In the genomic region with DNA sequence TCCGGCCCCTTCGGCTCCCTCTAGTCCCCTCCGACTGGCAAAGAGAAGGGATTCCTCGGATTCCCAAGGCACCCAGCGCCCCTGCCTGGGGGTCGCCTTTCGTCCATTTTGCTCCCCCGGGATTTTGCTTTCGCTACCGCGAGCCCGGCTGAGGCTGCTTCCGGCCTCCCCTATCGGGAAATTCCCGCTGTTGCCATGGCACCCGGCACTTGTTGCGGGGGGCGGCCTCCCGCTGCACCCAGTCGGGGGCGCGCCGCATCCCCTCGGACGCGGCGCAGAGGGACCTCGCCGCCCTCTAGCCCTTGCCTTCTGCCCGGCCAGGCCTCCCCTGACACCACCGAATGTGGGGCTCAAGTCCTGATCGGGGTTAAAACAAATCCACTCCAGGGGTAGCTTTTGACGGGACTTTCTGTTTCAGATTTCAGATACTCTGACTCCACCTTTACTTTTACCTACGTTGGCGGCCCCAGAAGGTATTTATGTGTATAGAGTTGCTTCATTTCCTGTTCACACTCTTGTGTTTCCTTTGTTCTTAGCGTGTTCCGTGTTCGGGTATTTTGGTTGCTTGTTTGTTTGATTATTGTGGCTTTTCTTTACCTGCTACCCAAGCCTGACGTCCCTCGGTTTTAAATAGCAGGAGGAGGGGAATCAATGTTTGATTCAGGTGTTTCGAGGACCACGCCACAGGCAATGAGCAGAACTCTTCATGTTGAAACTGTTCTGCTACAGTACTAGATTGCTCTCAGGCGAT, we compare ENCODE assay signal across 8 cellular contexts. TPM values are rescaled to one million over a fixed set of nuclear protein-coding genes. Genes with fewer than 3 reads are reported as not detected.
DNase-seq lines count a peak whose midpoint lies in the region; ATAC-seq and TF ChIP-seq lines count a peak whose summit lies in the region.

No MANE protein-coding gene starts in this region.

- peak overlapping the region; percentile 92 for H3K4me2 ChIP-seq in neural progenitor cell

- peak overlapping the region; percentile 99 for H3K27ac Mint-ChIP-seq in neural progenitor cell

- peak overlapping the region; percentile 81 for H3K9ac ChIP-seq in neural progenitor cell

- peaks cover 31% of the 10 kb centered on the region for H4K20me1 ChIP-seq in neural progenitor cell (ENCODE audit: low read depth)

- H3K79me2 ChIP-seq in neural progenitor cell (ENCODE audit: low read depth) = peaks cover 54% of the 10 kb centered on the region

- no peaks in the 10 kb centered on the region for H3K36me3 ChIP-seq in neural progenitor cell

- TF ChIP-seq CTCF in neural progenitor cell (IDR thresholded peaks at IDR 0.05) = peak; percentile 1

- no peaks in the 10 kb centered on the region for H3K27me3 Mint-ChIP-seq in activated T-cell treated with anti-CD3 and anti-CD28 coated beads, Interleukin-2, amount 50 U/mL, for 4 hours (ENCODE audit: low read depth)
- peaks cover 5% of the 10 kb centered on the region for H3K27me3 Mint-ChIP-seq in neural progenitor cell (ENCODE audit: insufficient read depth, low read depth)

- ATAC-seq in GM18873 (IDR thresholded peaks at IDR 0.05; ENCODE audit: low FRiP score, unreplicated experiment) (peak; percentile 79), HG03108 (IDR thresholded peaks at IDR 0.05; ENCODE audit: unreplicated experiment) (peak; percentile 84)
- ATAC-seq in activated T-cell treated with anti-CD3 and anti-CD28 coated beads, Interleukin-2, amount 50 U/mL, for 4 hours = peak; percentile 75 to 82

- peaks cover 9% of the 10 kb centered on the region for H3K36me3 Mint-ChIP-seq in activated T-cell treated with anti-CD3 and anti-CD28 coated beads, Interleukin-2, amount 50 U/mL, for 4 hours (ENCODE audit: insufficient read depth)
- H3K36me3 Mint-ChIP-seq in neural progenitor cell = no peaks in the 10 kb centered on the region

- H3F3A ChIP-seq in neural progenitor cell (ENCODE audit: low read depth) = peaks cover 18% of the 10 kb centered on the region

- peaks cover 51% of the 10 kb centered on the region for H3K4me1 Mint-ChIP-seq in activated T-cell treated with anti-CD3 and anti-CD28 coated beads, Interleukin-2, amount 50 U/mL, for 4 hours (ENCODE audit: low read depth)
- peaks cover 26% of the 10 kb centered on the region for H3K4me1 Mint-ChIP-seq in neural progenitor cell

- H3K9me3 ChIP-seq in neural progenitor cell (ENCODE audit: low read depth) = no peaks in the 10 kb centered on the region

- H3K9me3 Mint-ChIP-seq in activated T-cell treated with anti-CD3 and anti-CD28 coated beads, Interleukin-2, amount 50 U/mL, for 4 hours = no peaks in the 10 kb centered on the region
- no peaks in the 10 kb centered on the region for H3K9me3 Mint-ChIP-seq in neural progenitor cell

- H3K4me1 ChIP-seq in neural progenitor cell = peaks cover 33% of the 10 kb centered on the region

- peak; percentile 44 for DNase-seq in AG20443 (ENCODE audit: low spot score)
- peak; percentile 69 for DNase-seq in NK-92 (lab: John Stamatoyannopoulos, UW; ENCODE audit: unreplicated experiment)
- peak; percentile 85 for DNase-seq in activated T-cell treated with anti-CD3 and anti-CD28 coated beads, Interleukin-2, amount 50 U/mL, for 4 hours
- peak; percentile 38 for DNase-seq in fibroblast of peridontal ligament (ENCODE audit: extremely low read depth)
- peak; percentile 85 for DNase-seq in neural progenitor cell (ENCODE audit: low spot score)
- DNase-seq in substantia nigra (lab: John Stamatoyannopoulos, UW) = peak in 31 of 49 donors; percentile 7 to 65 (median 32)

- H3K27ac ChIP-seq in neural progenitor cell (peak overlapping the region; percentile 76), substantia nigra (ENCODE audit: low read depth, low read length, poor library complexity, severe bottlenecking) (peak overlapping the region; percentile 59)

- H3K4me3 ChIP-seq in neural progenitor cell = peak overlapping the region; percentile 92

- peak overlapping the region; percentile 97 for H3K4me3 Mint-ChIP-seq in activated T-cell treated with anti-CD3 and anti-CD28 coated beads, Interleukin-2, amount 50 U/mL, for 4 hours
- H3K4me3 Mint-ChIP-seq in neural progenitor cell = peak overlapping the region; percentile 100

- peaks cover 7% of the 10 kb centered on the region for H3K27me3 ChIP-seq in neural progenitor cell

- peak overlapping the region; percentile 87 for H2AFZ ChIP-seq in neural progenitor cell (replicated peaks)

RNA-seq across cellular contexts. Expression of gene PARP8, which starts 1.4 kb away (rescaled TPM):
- 10 to 100 TPM; 12.4 to 22.3 (median 19.8) TPM for total RNA-seq in activated T-cell treated with anti-CD3 and anti-CD28 coated beads, Interleukin-2, amount 50 U/mL, for 4 hours
- 32.2 and 38.9 TPM in 2 replicates for total RNA-seq in neural progenitor cell (ENCODE audit: low replicate concordance)

Comparison
In these comparisons a context has a peak if more than half of its experiments do, and no peak if none do; other contexts are left out.
1. Peak in every context shown above with its lines: DNase-seq, ATAC-seq, H3K4me3 ChIP-seq and H3K27ac ChIP-seq.
2. DNase-seq: peak in every context shown above with its lines; median percentile 85 in activated T-cell treated with anti-CD3 and anti-CD28 coated beads, Interleukin-2, amount 50 U/mL, for 4 hours; 85 in neural progenitor cell; 69 in NK-92; 44 in AG20443; 38 in fibroblast of peridontal ligament; 32 in substantia nigra.